In genomic region chr7:150961510-150962284, GRCh38 we compare ENCODE assay signal across 1 cellular context.
TF ChIP-seq lines count a peak whose summit lies in the region.

No MANE protein-coding gene starts in this region.

TF ChIP-seq in K562, 482 proteins besides CTCF, POLR2A, EP300 and RAD21 (continued from another document and continues in another):
- TF ChIP-seq GTF3C2 (IDR thresholded peaks at IDR 0.05; ENCODE audit: borderline replicate concordance, extremely low read depth, insufficient read length) (no peak), FOXK1 (CRISPR knock-in tag; IDR thresholded peaks at IDR 0.05; ENCODE audit: borderline replicate concordance) (no peak), ZNF354B (CRISPR knock-in tag; IDR thresholded peaks at IDR 0.05) (no peak), POLR3G (IDR thresholded peaks at IDR 0.05; ENCODE audit: extremely low read depth, insufficient read length, insufficient replicate concordance) (no peak), NFIX (CRISPR knock-in tag; IDR thresholded peaks at IDR 0.05; ENCODE audit: low read depth) (no peak), SNIP1 (IDR thresholded peaks at IDR 0.05; ENCODE audit: low read depth) (no peak), ZNF24 (IDR thresholded peaks at IDR 0.05) (no peak), HNRNPL (IDR thresholded peaks at IDR 0.05; ENCODE audit: low read depth, low read length) (no peak), NFRKB (IDR thresholded peaks at IDR 0.05; ENCODE audit: low read depth) (no peak; the same call in 1 of the 2 replicates), ZC3H8 (IDR thresholded peaks at IDR 0.05) (no peak), ZNF589 (CRISPR knock-in tag; IDR thresholded peaks at IDR 0.05; ENCODE audit: low read depth) (peak; percentile 60; the same call in 1 of the 2 replicates), HMG20A (CRISPR knock-in tag; conservative IDR thresholded peaks at IDR 0.05) (no peak), CEBPZ (IDR thresholded peaks at IDR 0.05; ENCODE audit: borderline replicate concordance, low read depth, low read length) (no peak), ZNF253 (CRISPR knock-in tag; conservative IDR thresholded peaks at IDR 0.05) (no peak), ASH1L (IDR thresholded peaks at IDR 0.05; ENCODE audit: borderline replicate concordance, low read depth, partially characterized antibody) (no peak), DDX20 (tag; IDR thresholded peaks at IDR 0.05; ENCODE audit: low read depth) (no peak), MTA2 (IDR thresholded peaks at IDR 0.05; ENCODE audit: low read depth) (peak; percentile 43; the same call in 1 of the 2 replicates), THAP7 (CRISPR knock-in tag; IDR thresholded peaks at IDR 0.05) (no peak), HNRNPK (IDR thresholded peaks at IDR 0.05; ENCODE audit: low read depth, low read length, poor library complexity, severe bottlenecking) (no peak), ID3 (CRISPR knock-in tag; IDR thresholded peaks at IDR 0.05) (no peak), ID3 (tag; IDR thresholded peaks at IDR 0.05) (peak; percentile 72; the same call in 1 of the 2 replicates), PYGO2 (tag; IDR thresholded peaks at IDR 0.05) (no peak; the same call in 1 of the 2 replicates), RFX5 (IDR thresholded peaks at IDR 0.05; ENCODE audit: low read depth, low read length) (no peak), TCF15 (CRISPR knock-in tag; IDR thresholded peaks at IDR 0.05) (peak; percentile 10; the same call in 1 of the 2 replicates), SIX5 (IDR thresholded peaks at IDR 0.05; ENCODE audit: borderline replicate concordance in 1 of 2, insufficient read depth in 1 of 2, low read depth in 1 of 2, low read length in 2 of 2) (no peak), PKNOX1 (IDR thresholded peaks at IDR 0.05) (no peak), ZZZ3 (IDR thresholded peaks at IDR 0.05) (no peak), NR0B1 (IDR thresholded peaks at IDR 0.05; ENCODE audit: partially characterized antibody) (no peak), ZNF586 (CRISPR knock-in tag; conservative IDR thresholded peaks at IDR 0.05) (no peak), IRF1 (CRISPR knock-in tag; IDR thresholded peaks at IDR 0.05; ENCODE audit: borderline replicate concordance) (no peak), ARID4B (CRISPR knock-in tag; IDR thresholded peaks at IDR 0.05) (no peak), ZNF778 (CRISPR knock-in tag; IDR thresholded peaks at IDR 0.05) (no peak), MTA3 (IDR thresholded peaks at IDR 0.05; ENCODE audit: borderline replicate concordance) (no peak), KLF1 (tag; IDR thresholded peaks at IDR 0.05) (peak; percentile 58), MXI1 (IDR thresholded peaks at IDR 0.05; ENCODE audit: low read depth, low read length) (no peak), GATAD2B (IDR thresholded peaks at IDR 0.05; ENCODE audit: borderline replicate concordance) (no peak), SUPT5H (IDR thresholded peaks at IDR 0.05) (no peak), ZFP30 (CRISPR knock-in tag; IDR thresholded peaks at IDR 0.05; ENCODE audit: borderline replicate concordance) (no peak), BHLHE40 (IDR thresholded peaks at IDR 0.05; ENCODE audit: low read length) (no peak), TFE3 (CRISPR knock-in tag; IDR thresholded peaks at IDR 0.05) (0 out of 2 replicates have a peak, but pooled peaks have one; percentile 1), ELF1 (tag; IDR thresholded peaks at IDR 0.05) (no peak), SMAD1 (IDR thresholded peaks at IDR 0.05; ENCODE audit: low read depth, low read length, partially characterized antibody) (no peak), NFE2L1 (tag; IDR thresholded peaks at IDR 0.05; ENCODE audit: borderline replicate concordance, low read depth) (no peak), GTF2E2 (tag; IDR thresholded peaks at IDR 0.05) (no peak), TOE1 (IDR thresholded peaks at IDR 0.05; ENCODE audit: borderline replicate concordance) (no peak), TOE1 (CRISPR knock-in tag; IDR thresholded peaks at IDR 0.05; ENCODE audit: borderline replicate concordance, low read depth) (no peak), MNT (conservative IDR thresholded peaks at IDR 0.05) (no peak)
